In the genomic region with DNA sequence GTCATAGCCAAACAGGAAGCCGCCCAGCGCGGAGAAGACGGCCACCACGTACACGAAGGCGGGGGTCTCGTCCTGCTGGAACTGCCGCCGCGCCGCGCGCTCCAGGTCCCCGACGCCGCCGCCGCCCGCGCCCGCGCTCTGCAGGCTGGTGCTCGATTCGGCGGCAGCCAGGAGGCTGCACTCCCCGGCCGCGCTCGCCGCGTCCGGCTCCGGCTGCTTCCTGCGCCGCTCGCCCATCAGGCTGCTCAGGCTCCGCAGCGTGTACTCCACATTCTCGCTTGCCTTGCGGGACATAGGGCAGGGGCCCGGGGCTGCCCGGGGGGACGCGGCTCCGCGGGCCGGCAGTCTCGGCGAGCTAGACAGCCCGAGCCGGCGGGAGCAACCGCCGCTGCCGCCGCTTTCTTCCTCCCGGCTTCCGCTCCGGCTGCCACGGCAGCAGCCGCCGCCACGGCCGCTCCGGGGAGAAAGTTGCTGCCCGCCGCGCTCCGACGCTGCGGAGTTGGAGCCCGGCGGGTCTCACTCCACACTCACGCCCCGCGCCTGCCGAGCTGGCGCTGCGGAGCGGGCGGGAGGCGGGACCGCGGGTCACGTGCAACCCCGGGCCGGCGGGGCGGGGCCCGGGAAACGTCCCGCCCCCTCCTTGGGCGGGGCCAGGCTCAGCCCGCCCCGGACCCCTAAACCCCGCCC, we compare ENCODE assay signal across 8 cellular contexts. TPM values are rescaled to one million over a fixed set of nuclear protein-coding genes. Genes with fewer than 3 reads are reported as not detected.
A peak's percentile ranks its signal among the peaks of the same experiment; 100 is the strongest.
DNase-seq lines count a peak whose midpoint lies in the region; ATAC-seq and TF ChIP-seq lines count a peak whose summit lies in the region.

A gene (minus strand): TSS at position 567 of the 687 bp plus-strand sequence. CDS start 273 bp downstream, at position 294.

- H3K9ac ChIP-seq in mesendoderm (ENCODE audit: low read length) = peak within 1 kb of the TSS; percentile 84

- no peak within 1 kb of the TSS for H2AK5ac ChIP-seq in mesendoderm (ENCODE audit: low read length)

- H2BK15ac ChIP-seq in mesendoderm (replicated peaks; ENCODE audit: low read depth) = no peak within 1 kb of the TSS

- H3K27me3 ChIP-seq in BE2C (peaks cover 11% of the 10 kb centered on the region), mesendoderm (ENCODE audit: insufficient read depth, low read length, poor library complexity) (no peaks in the 10 kb centered on the region)
- no peaks in the 10 kb centered on the region for H3K27me3 ChIP-seq in effector memory CD4-positive, alpha-beta T cell (replicated peaks; ENCODE audit: control insufficient read depth, insufficient read depth, low read length, poor library complexity, severe bottlenecking)

- no peak within 1 kb of the TSS for H4K5ac ChIP-seq in mesendoderm (ENCODE audit: low read length)

- peak; percentile 81 for ATAC-seq in GM19025 (IDR thresholded peaks at IDR 0.05; ENCODE audit: low read depth, unreplicated experiment)
- peak; percentile 83 for ATAC-seq in HG03175 (IDR thresholded peaks at IDR 0.05; ENCODE audit: unreplicated experiment)

- peak within 1 kb of the TSS; percentile 53 for H3K23ac ChIP-seq in mesendoderm (ENCODE audit: low read length)

- H3K18ac ChIP-seq in mesendoderm (ENCODE audit: low read length) = peak within 1 kb of the TSS; percentile 47

- TF ChIP-seq CTCF in BE2C (IDR thresholded peaks at IDR 0.05; ENCODE audit: low read depth, low read length) = no peak

- H3K4ac ChIP-seq in mesendoderm (ENCODE audit: low read depth, low read length) = no peak within 1 kb of the TSS

- peak within 1 kb of the TSS; percentile 64 for H3K4me3 ChIP-seq in BE2C (ENCODE audit: low read depth, low read length)
- peak within 1 kb of the TSS; percentile 78 for H3K4me3 ChIP-seq in effector memory CD4-positive, alpha-beta T cell (ENCODE audit: insufficient read depth, low read depth, low read length, poor library complexity, severe bottlenecking)
- H3K4me3 ChIP-seq in mesendoderm (ENCODE audit: low read length) = peak within 1 kb of the TSS; percentile 71

- peaks cover 2% of the 10 kb centered on the region for H3K79me2 ChIP-seq in mesendoderm (ENCODE audit: control insufficient read depth, insufficient read depth, low read length)

- H4K8ac ChIP-seq in mesendoderm (ENCODE audit: low read depth, low read length) = no peak within 1 kb of the TSS

- H2BK5ac ChIP-seq in mesendoderm (ENCODE audit: low read length) = no peak within 1 kb of the TSS

- no peaks in the 10 kb centered on the region for H3K4me1 ChIP-seq in BE2C
- peaks cover 4% of the 10 kb centered on the region for H3K4me1 ChIP-seq in effector memory CD4-positive, alpha-beta T cell (ENCODE audit: control insufficient read depth, insufficient read depth, low read length, poor library complexity, severe bottlenecking)
- H3K4me1 ChIP-seq in mesendoderm (ENCODE audit: control insufficient read depth, low read depth, low read length) = peaks cover 13% of the 10 kb centered on the region

- DNase-seq in BE2C (peak; percentile 81), NCI-H748 treated with DMSO at 0.1 percent for 48 hours (lab: John Stamatoyannopoulos, UW) (peak; percentile 57), mesendoderm (peak; percentile 82)
- DNase-seq in activated CD8-positive, alpha-beta memory T cell treated with anti-CD3 and anti-CD28 coated beads for 1 hour (ENCODE audit: extremely low read depth in 1 of 2, low read depth in 1 of 2) = peak; percentile 17 to 66
- peak; percentile 64 to 72 (median 68) for DNase-seq in effector memory CD4-positive, alpha-beta T cell
- DNase-seq in stimulated activated CD8-positive, alpha-beta memory T cell treated with anti-CD3 and anti-CD28 coated beads, Interleukin-12 subunit alpha, Interleukin-12 subunit beta, amount 100 ng/mL, for 4 hours (ENCODE audit: low read depth) = peak; percentile 71

- H3K9me3 ChIP-seq in BE2C = no peaks in the 10 kb centered on the region
- H3K9me3 ChIP-seq in effector memory CD4-positive, alpha-beta T cell (ENCODE audit: control insufficient read depth, low read length) = no peaks in the 10 kb centered on the region

- H3K36me3 ChIP-seq in BE2C (no peaks in the 10 kb centered on the region), mesendoderm (ENCODE audit: control insufficient read depth, insufficient read depth, low read length) (no peaks in the 10 kb centered on the region)
- H3K36me3 ChIP-seq in effector memory CD4-positive, alpha-beta T cell (ENCODE audit: control insufficient read depth, insufficient read depth, low read length) = no peaks in the 10 kb centered on the region

- peak within 1 kb of the TSS; percentile 66 for H3K4me2 ChIP-seq in mesendoderm (ENCODE audit: low read length)

- peak within 1 kb of the TSS; percentile 19 for H3K27ac ChIP-seq in effector memory CD4-positive, alpha-beta T cell (ENCODE audit: insufficient read depth, low read length, poor library complexity, severe bottlenecking)
- no peak within 1 kb of the TSS for H3K27ac ChIP-seq in mesendoderm (ENCODE audit: low read depth, low read length)

- no peak within 1 kb of the TSS for H2BK120ac ChIP-seq in mesendoderm (ENCODE audit: low read depth, low read length)

- WGBS in mesendoderm (ENCODE audit: extremely low coverage, insufficient coverage, low lambda C conversion rate) = no CpG with 5 or more reads among the region's 97 CpGs

- H3K79me1 ChIP-seq in mesendoderm (ENCODE audit: low read length) = peaks cover 4% of the 10 kb centered on the region

- peak within 1 kb of the TSS; percentile 93 for H3K56ac ChIP-seq in mesendoderm (ENCODE audit: low read length)

RNA-seq across cellular contexts. Expression of the gene that starts here (rescaled TPM):
- polyA plus RNA-seq in BE2C (2012; ENCODE audit: insufficient read depth, insufficient read length, low read depth) = 0.49 TPM
- polyA plus RNA-seq in mesendoderm (2013, experiment 1 of 2) = 3.2 TPM
- polyA plus RNA-seq in mesendoderm (2013, experiment 2 of 2) = 3.2 TPM
